31 cellular contexts compared by ENCODE assay signal in the genomic region with DNA sequence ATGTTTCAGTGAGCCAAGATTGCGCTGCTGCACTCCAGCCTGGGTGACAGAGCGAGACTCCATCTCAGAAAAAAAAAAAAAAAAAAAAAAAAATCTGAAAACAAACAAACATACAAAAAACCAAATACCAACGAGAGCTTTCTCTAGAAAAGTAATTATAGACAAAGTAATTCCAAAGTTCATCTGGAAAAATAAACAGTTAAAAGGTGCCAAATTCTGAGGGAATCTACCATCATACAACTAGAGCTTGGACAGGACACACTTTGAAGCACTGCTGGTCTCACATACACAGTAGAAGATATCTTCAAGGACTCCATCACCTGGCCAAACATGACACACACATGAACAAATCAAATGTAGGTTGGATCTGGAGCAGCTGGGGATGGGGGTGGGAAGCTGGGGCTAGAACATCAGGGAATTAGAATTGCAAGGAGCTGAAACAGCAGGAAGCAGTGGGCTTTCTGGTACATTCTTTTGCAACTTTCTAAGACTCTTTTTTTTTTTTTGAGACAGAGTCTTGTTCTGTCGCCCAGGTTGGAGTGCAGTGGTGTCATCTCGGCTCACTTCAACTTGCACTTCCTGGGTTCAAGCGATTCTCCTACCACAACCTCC.
"Had no signal": no experiment of that assay in that cellular context is flagged by ENCODE, and none has a peak within 500 bp of the region (broad histone marks: within the 10 kb centered on the region; RNA-seq: fewer than 3 reads in every experiment).

No MANE protein-coding gene starts in this region.

- ATAC-seq: activated CD4-positive, alpha-beta T cell treated with anti-CD3 and anti-CD28 coated beads for 36 hours; activated CD4-positive, CD25-positive, alpha-beta regulatory T cell treated with anti-CD3 and anti-CD28 coated beads, Interleukin-2, amount 50 U/mL, for 24 hours; activated naive CD8-positive, alpha-beta T cell treated with anti-CD3 and anti-CD28 coated beads, Interleukin-2, amount 50 U/mL, for 24 hours; activated T-cell treated with anti-CD3 and anti-CD28 coated beads, Interleukin-2, amount 50 U/mL, for 4 hours; PC-3 had no signal

- H3K4me3 ChIP-seq: Peyer's patch, SJSA1 had no signal

- H3K9ac ChIP-seq: KMS-11, SK-N-SH had no signal

- H3K27me3 ChIP-seq: brain microvascular endothelial cell, Peyer's patch, SJSA1 had no signal

- H3K9me3 ChIP-seq: Peyer's patch, SJSA1, SK-N-SH had no signal

- H3K4me2 ChIP-seq: KMS-11, SK-N-SH had no signal

- DNase-seq: activated CD4-positive, alpha-beta memory T cell treated with anti-CD3 and anti-CD28 coated beads for 36 hours; activated CD4-positive, alpha-beta T cell treated with anti-CD3 and anti-CD28 coated beads for 36 hours; activated CD4-positive, alpha-beta T cell treated with anti-CD3 and anti-CD28 coated beads, Interleukin-2, amount 10 ng/mL, durations not matched to agents 7 days and 5 days; activated CD8-positive, alpha-beta memory T cell treated with anti-CD3 and anti-CD28 coated beads, Interleukin-2, amount 50 U/mL, for 4 hours; activated gamma-delta T cell treated with Interleukin-2 at 50 U/mL for 16 hours; activated naive CD4-positive, alpha-beta T cell treated with anti-CD3 and anti-CD28 coated beads for 36 hours; activated naive CD8-positive, alpha-beta T cell treated with anti-CD3 and anti-CD28 coated beads, Interleukin-2, amount 50 U/mL, for 24 hours; activated T-cell treated with anti-CD3 and anti-CD28 coated beads for 4 hours; activated T-cell treated with anti-CD3 and anti-CD28 coated beads, Interleukin-2, amount 50 U/mL, for 4 hours; amniotic stem cell; brain microvascular endothelial cell; MM.1S; MV-4-11; NCI-H1092; NCI-H1436 treated with DMSO at 0.1 percent for 48 hours; NCI-H187; NCI-H2029 treated with DMSO at 0.1 percent for 48 hours; NCI-H2107; NCI-H2171; NCI-H510A; NCI-H526; NCI-H748 treated with DMSO at 0.1 percent for 48 hours; NK-92 treated with Interleukin-12 subunit alpha and Interleukin-12 subunit beta, amount 100 ng/mL, for 24 hours; PC-3; RPMI8226; SHP77 treated with DMSO at 0.1 percent for 48 hours; SK-N-SH had no signal

- H3K27ac ChIP-seq: brain microvascular endothelial cell, KMS-11, Peyer's patch, SJSA1 had no signal

- H3K9me2 ChIP-seq: SK-N-SH had no signal

- H3K36me3 ChIP-seq: brain microvascular endothelial cell, Peyer's patch, SJSA1 had no signal
